Comparison of ENCODE assay signal across 1 cellular context in the genomic region with DNA sequence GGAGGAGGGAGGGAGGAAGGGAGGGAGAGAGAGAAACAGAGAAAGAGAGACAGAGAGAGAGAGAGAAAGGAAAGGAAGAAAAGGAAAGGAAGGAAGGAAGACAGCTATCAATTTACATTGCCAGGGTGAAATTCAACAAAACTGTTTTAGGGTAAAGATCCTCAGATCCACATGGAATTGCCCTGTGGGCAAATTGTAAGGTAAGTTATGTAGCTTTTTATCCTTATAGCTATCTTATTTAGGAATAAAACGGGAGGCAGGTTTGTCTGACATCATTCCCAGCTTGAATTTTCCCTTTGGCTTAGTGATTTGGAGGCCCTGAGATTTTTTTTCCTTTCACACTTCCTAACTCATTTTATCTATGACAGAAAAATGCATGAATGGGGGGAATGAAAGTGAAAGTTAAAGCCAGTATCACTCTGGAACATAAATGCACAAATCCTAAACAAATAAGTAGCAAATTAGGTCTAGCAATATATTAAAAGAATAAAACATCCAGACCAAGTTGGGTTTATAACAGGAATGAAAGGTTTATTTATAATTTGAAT.
TF ChIP-seq lines count a peak whose summit lies in the region.

No MANE protein-coding gene starts in this region.

TF ChIP-seq in K562, 482 proteins besides CTCF, POLR2A, EP300 and RAD21:
- TF ChIP-seq TBL1XR1 (IDR thresholded peaks at IDR 0.05; ENCODE audit: low read length in 2 of 2) (no peak), ZNF512 (tag; IDR thresholded peaks at IDR 0.05) (0 out of 2 replicates have a peak, but pooled peaks have one; percentile 29)
